9 cellular contexts compared by ENCODE assay signal in the genomic region with DNA sequence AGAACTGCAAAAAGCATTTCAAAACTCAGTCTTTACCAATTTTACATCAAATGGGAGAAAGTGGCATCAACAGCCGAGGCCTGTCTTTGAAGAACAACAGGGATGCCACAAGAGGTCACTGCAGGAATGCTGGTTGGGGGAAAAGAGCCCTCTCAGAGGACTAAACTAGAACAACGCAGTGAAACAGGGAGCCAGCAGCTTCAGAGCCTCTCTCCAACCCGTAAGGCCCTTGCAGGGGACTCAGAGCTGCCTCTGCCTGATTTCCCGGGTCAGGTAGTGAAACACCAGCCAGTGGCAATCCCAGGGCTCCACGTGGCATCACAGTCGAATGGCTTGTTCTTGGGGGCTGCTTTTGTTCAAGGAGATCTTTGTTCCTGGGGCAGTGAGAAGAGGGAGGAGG. TPM values are rescaled to one million over a fixed set of nuclear protein-coding genes. Genes with fewer than 3 reads are reported as not detected.
DNase-seq lines count a peak whose midpoint lies in the region; ATAC-seq lines count a peak whose summit lies in the region.
"Had no signal": no experiment of that assay in that cellular context is flagged by ENCODE, and none has a peak within 500 bp of the region (broad histone marks: within the 10 kb centered on the region; RNA-seq: fewer than 3 reads in every experiment).

No MANE protein-coding gene starts in this region.

- ATAC-seq in activated CD4-positive, alpha-beta T cell treated with anti-CD3 and anti-CD28 coated beads for 36 hours = no peak
- ATAC-seq in GM19455 (IDR thresholded peaks at IDR 0.05; ENCODE audit: unreplicated experiment) = no peak

- H2BK120ac ChIP-seq in trophoblast cell (ENCODE audit: insufficient read depth, low read length, poor library complexity) = no peak overlapping the region

- H3K18ac ChIP-seq in trophoblast cell (ENCODE audit: low read length) = no peak overlapping the region

- no peak overlapping the region for H3K27ac Mint-ChIP-seq in activated CD4-positive, alpha-beta T cell treated with anti-CD3 and anti-CD28 coated beads for 36 hours
- H3K27ac Mint-ChIP-seq: activated naive CD8-positive, alpha-beta T cell treated with anti-CD3 and anti-CD28 coated beads, Interleukin-2, amount 10 ng/mL, durations not matched to agents 7 days and 5 days had no signal

- no peak overlapping the region for H4K12ac ChIP-seq in trophoblast cell (ENCODE audit: low read depth, low read length)

- H3K79me2 ChIP-seq in trophoblast cell (ENCODE audit: control insufficient read depth, insufficient read depth, low read length, poor library complexity) = no peaks in the 10 kb centered on the region

- no peaks in the 10 kb centered on the region for H3K9me3 ChIP-seq in trophoblast cell (ENCODE audit: insufficient read depth, low read depth, low read length)

- no peak overlapping the region for H3K4me3 ChIP-seq in trophoblast cell (ENCODE audit: low read depth, low read length)

- H2AK5ac ChIP-seq in trophoblast cell (ENCODE audit: low read length) = no peak overlapping the region

- intact Hi-C loops in activated CD4-positive, alpha-beta T cell treated with anti-CD3 and anti-CD28 coated beads for 36 hours (cut with DNase I, micrococcal nuclease) = no loop called here

- no peaks in the 10 kb centered on the region for H3K4me1 Mint-ChIP-seq in activated CD4-positive, alpha-beta T cell treated with anti-CD3 and anti-CD28 coated beads for 36 hours
- H3K4me1 Mint-ChIP-seq: activated naive CD8-positive, alpha-beta T cell treated with anti-CD3 and anti-CD28 coated beads, Interleukin-2, amount 10 ng/mL, durations not matched to agents 7 days and 5 days had no signal

- CTCF ChIA-PET in activated CD4-positive, alpha-beta T cell treated with anti-CD3 and anti-CD28 coated beads for 36 hours (lab: Charles Lee) = no interaction called here

- H4K91ac ChIP-seq in trophoblast cell (ENCODE audit: low read depth, low read length) = no peak overlapping the region

- no peaks in the 10 kb centered on the region for H3K79me1 ChIP-seq in trophoblast cell (ENCODE audit: low read length)

- no peak overlapping the region for H3K4me2 ChIP-seq in trophoblast cell (ENCODE audit: low read length)

- no peak overlapping the region for H3K27ac ChIP-seq in trophoblast cell (ENCODE audit: low read depth, low read length)

- POLR2A ChIA-PET in activated CD4-positive, alpha-beta T cell treated with anti-CD3 and anti-CD28 coated beads for 36 hours (lab: Charles Lee) = interaction anchor here (0.5 kb wide), 1 partner anchor 48 kb away, joined by 9 read pairs; no protein-coding TSS in a partner anchor

- no peaks in the 10 kb centered on the region for H3K4me1 ChIP-seq in trophoblast cell (ENCODE audit: control insufficient read depth in 1 of 2, insufficient read depth in 2 of 2, low read length in 2 of 2)

- peaks cover 12% of the 10 kb centered on the region for H3K27me3 Mint-ChIP-seq in activated CD4-positive, alpha-beta T cell treated with anti-CD3 and anti-CD28 coated beads for 36 hours

- no peak overlapping the region for H3K9ac ChIP-seq in trophoblast cell (ENCODE audit: low read length)

- no peak overlapping the region for H3K4ac ChIP-seq in trophoblast cell (ENCODE audit: low read depth, low read length)

- WGBS in trophoblast cell (ENCODE audit: extremely low coverage, insufficient coverage, insufficient read length) = no CpG with 5 or more reads among the region's 6 CpGs

- no peaks in the 10 kb centered on the region for H3K9me3 Mint-ChIP-seq in activated CD4-positive, alpha-beta T cell treated with anti-CD3 and anti-CD28 coated beads for 36 hours (ENCODE audit: low read depth)
- H3K9me3 Mint-ChIP-seq: activated naive CD8-positive, alpha-beta T cell treated with anti-CD3 and anti-CD28 coated beads, Interleukin-2, amount 10 ng/mL, durations not matched to agents 7 days and 5 days had no signal

- H2BK12ac ChIP-seq in trophoblast cell (ENCODE audit: low read length) = peak overlapping the region; percentile 82

- no peaks in the 10 kb centered on the region for H3K27me3 ChIP-seq in trophoblast cell (ENCODE audit: insufficient read depth, low read length)

- H3K23ac ChIP-seq in trophoblast cell (ENCODE audit: low read length) = no peak overlapping the region

- no peaks in the 10 kb centered on the region for H3K36me3 Mint-ChIP-seq in activated CD4-positive, alpha-beta T cell treated with anti-CD3 and anti-CD28 coated beads for 36 hours (ENCODE audit: low read depth)
- H3K36me3 Mint-ChIP-seq: activated naive CD8-positive, alpha-beta T cell treated with anti-CD3 and anti-CD28 coated beads, Interleukin-2, amount 10 ng/mL, durations not matched to agents 7 days and 5 days had no signal

- DNase-seq in activated CD4-positive, alpha-beta T cell treated with anti-CD3 and anti-CD28 coated beads for 36 hours = peak; percentile 43
- no peak for DNase-seq in activated CD4-positive, alpha-beta T cell treated with anti-CD3 and anti-CD28 coated beads, Interleukin-2, amount 50 U/mL, for 4 hours
- DNase-seq in LoVo (ENCODE audit: low spot score) = peak; percentile 5
- DNase-seq in T1000 (lab: John Stamatoyannopoulos, UW) = peak; percentile 62
- peak; percentile 90 for DNase-seq in globus pallidus (ENCODE audit: low spot score)
- peak; percentile 67 to 78 for DNase-seq in trophoblast cell
- no peak for DNase-seq in NCI-H187 treated with DMSO at 0.1 percent for 48 hours (lab: John Stamatoyannopoulos, UW)
- DNase-seq: activated naive CD8-positive, alpha-beta T cell treated with anti-CD3 and anti-CD28 coated beads, Interleukin-2, amount 10 ng/mL, durations not matched to agents 7 days and 5 days had no signal

- H4K8ac ChIP-seq in trophoblast cell (ENCODE audit: low read depth, low read length) = no peak overlapping the region

- H3K4me3 Mint-ChIP-seq in activated CD4-positive, alpha-beta T cell treated with anti-CD3 and anti-CD28 coated beads for 36 hours = no peak overlapping the region
- H3K4me3 Mint-ChIP-seq: activated naive CD8-positive, alpha-beta T cell treated with anti-CD3 and anti-CD28 coated beads, Interleukin-2, amount 10 ng/mL, durations not matched to agents 7 days and 5 days had no signal

- H2AFZ ChIP-seq in trophoblast cell (ENCODE audit: insufficient read depth, low read length, poor library complexity) = peak overlapping the region; percentile 52

- H3K36me3 ChIP-seq in trophoblast cell (ENCODE audit: control insufficient read depth in 1 of 2, insufficient read depth in 2 of 2, low read length in 2 of 2) = no peaks in the 10 kb centered on the region

- H2BK5ac ChIP-seq in trophoblast cell (ENCODE audit: low read depth, low read length, poor library complexity) = no peak overlapping the region

- H3K14ac ChIP-seq in trophoblast cell (ENCODE audit: low read length) = no peak overlapping the region

RNA-seq across cellular contexts. Expression of gene KCNK16, which starts 55.0 kb away (rescaled TPM):
- total RNA-seq in activated CD4-positive, alpha-beta T cell treated with anti-CD3 and anti-CD28 coated beads for 36 hours = not detected
- not detected in 2 replicates for polyA plus RNA-seq in trophoblast cell (2013)
- total RNA-seq: activated naive CD8-positive, alpha-beta T cell treated with anti-CD3 and anti-CD28 coated beads, Interleukin-2, amount 10 ng/mL, durations not matched to agents 7 days and 5 days had no signal

Comparison
In these comparisons a context has a peak if more than half of its experiments do, and no peak if none do; other contexts are left out.
1. DNase-seq: peak in activated CD4-positive, alpha-beta T cell treated with anti-CD3 and anti-CD28 coated beads for 36 hours (single experiment), LoVo (single experiment), T1000 (single experiment), globus pallidus (single experiment) and trophoblast cell (2 of 2); none in activated CD4-positive, alpha-beta T cell treated with anti-CD3 and anti-CD28 coated beads, Interleukin-2, amount 50 U/mL, for 4 hours (0 of 2) and NCI-H187 treated with DMSO at 0.1 percent for 48 hours (single experiment).